1 cellular context compared by ENCODE assay signal in the genomic region with DNA sequence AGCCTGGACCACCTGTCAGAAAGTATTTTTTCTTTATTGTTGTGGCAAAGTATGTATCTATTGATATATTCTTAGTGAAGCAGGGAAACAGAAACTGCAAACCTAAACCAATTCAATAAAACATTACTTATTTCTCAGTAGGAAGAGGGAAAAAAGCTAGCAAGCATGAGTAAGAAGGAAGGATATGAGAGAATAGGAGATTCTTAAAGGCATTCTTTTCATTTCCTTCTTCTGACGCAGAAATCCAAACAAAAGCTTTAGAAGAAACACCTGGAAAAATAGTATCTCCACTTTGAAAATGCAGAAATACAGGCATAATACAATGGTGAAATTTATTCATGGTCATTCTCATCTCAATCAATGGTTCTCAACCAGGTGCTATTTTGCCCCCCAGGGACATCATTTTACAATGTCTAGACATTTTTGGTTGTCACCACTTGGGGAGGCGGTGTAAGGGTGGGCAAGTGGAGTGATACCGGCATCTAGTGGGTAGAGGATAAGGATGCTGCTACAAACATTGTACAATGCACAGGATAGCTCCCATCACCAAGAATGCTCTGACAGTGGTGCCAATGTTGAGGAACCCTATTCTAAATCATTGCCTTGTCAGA.
TF ChIP-seq lines count a peak whose summit lies in the region.

No MANE protein-coding gene starts in this region.

TF ChIP-seq in endothelial cell of umbilical vein, 7 proteins besides CTCF, POLR2A, EP300 and RAD21:
- TF ChIP-seq FOS (IDR thresholded peaks at IDR 0.05; ENCODE audit: borderline replicate concordance, insufficient read depth, low read length) (peak; percentile 55), GATA2 (IDR thresholded peaks at IDR 0.05; ENCODE audit: insufficient read depth, insufficient read length, low read depth, low read length) (no peak), MYC (IDR thresholded peaks at IDR 0.05; ENCODE audit: low read depth, low read length) (no peak), JUN (IDR thresholded peaks at IDR 0.05; ENCODE audit: borderline replicate concordance, insufficient read depth, insufficient read length, low read depth) (peak; percentile 73)
